In the genomic region with DNA sequence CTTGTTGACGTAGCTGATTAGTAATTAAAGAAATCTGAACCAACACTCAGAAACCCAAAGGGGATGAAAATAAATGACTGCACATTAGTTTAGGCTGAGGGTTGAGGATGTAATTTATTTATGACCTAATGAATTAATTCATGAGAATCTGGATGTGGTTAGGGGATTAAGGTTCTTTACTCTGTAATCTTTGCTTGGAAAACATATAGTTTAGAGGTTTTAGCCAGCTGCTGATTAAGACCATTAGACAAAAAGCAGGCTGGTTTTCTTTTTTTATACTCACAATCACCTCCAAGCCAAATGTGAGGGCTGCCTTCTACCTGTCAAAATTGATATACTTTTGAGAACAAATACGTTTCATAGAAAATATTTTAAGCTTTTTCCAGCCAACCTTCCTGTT, we compare ENCODE assay signal across 24 cellular contexts.
"Had no signal": no experiment of that assay in that cellular context is flagged by ENCODE, and none has a peak within 500 bp of the region (broad histone marks: within the 10 kb centered on the region; RNA-seq: fewer than 3 reads in every experiment).

No MANE protein-coding gene starts in this region.

- ATAC-seq: activated CD8-positive, alpha-beta T cell treated with anti-CD3 and anti-CD28 coated beads for 36 hours; PC-3 had no signal

- DNase-seq: activated CD4-positive, alpha-beta T cell treated with anti-CD3 and anti-CD28 coated beads, Interleukin-2, amount 10 ng/mL, durations not matched to agents 24 days and 14 days; activated CD4-positive, alpha-beta T cell treated with anti-CD3 and anti-CD28 coated beads, Interleukin-2, amount 50 U/mL, for 4 hours; activated CD8-positive, alpha-beta T cell treated with anti-CD3 and anti-CD28 coated beads for 36 hours; activated gamma-delta T cell; activated naive CD4-positive, alpha-beta T cell treated with Interleukin-2 at 50 U/mL for 16 hours; activated naive CD8-positive, alpha-beta T cell treated with anti-CD3 and anti-CD28 coated beads, Interleukin-2, amount 10 ng/mL, durations not matched to agents 7 days and 5 days; activated T-cell treated with anti-CD3 and anti-CD28 coated beads, Interleukin-2, amount 50 U/mL, for 1 hour; anterior cingulate cortex; caudate nucleus; Karpas-422; KBM-7; NCI-H1105; NCI-H1436; NCI-H1694; NCI-H1930; NCI-H2081 treated with DMSO at 0.1 percent for 48 hours; NCI-H226; NCI-H446 treated with DMSO at 0.1 percent for 48 hours; NCI-H526 treated with DMSO at 0.1 percent for 48 hours; NCI-H774; PC-3; Right ventricle myocardium superior; SW 1271; T1000 had no signal
